Comparison of ENCODE assay signal across 31 cellular contexts in the genomic region with DNA sequence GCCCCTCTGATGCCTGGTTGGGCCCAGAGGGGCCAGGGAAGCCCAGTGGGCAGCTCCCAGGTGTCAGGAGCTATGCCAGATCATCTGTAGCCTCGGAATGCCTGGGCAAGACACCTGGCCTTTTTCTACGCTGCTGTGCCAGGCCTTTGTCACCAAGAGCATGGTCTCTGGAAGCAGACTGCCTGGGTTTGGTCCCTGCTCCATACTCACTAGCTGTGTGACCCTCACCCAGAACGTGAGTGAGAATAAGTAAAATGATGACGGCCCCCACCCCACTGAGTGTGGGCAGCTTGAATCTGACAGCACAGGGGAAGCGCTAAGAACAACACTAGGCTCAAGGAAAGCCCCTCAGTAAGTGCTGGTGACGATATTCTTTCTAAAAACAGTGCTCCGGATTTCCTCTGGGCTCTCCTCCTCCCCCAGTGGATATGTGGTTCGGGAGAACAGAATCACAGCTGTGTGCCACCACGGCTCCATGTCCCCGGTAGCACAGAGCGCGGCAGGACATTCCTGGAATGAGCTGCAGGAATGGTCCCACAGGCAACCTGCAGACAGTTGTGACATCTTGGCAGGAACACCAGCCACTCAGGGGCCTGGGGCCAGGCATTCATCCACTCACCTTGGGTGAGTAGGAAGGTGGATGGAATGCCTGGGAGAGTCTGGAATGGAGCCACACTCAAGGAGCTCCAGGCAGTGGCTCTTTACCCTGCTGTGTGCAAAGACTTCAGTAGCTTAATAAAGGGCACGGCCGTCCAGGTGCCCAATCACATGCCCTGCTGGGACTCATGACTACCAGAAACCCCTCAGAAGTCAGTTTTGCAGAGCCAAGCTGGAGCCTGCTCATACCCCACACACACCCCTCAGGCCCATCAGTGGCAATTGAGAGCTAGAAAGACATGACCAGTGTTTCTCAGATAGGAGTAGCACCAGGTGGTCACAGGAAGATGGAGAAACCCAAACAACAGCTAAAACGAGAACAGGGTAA.
DNase-seq lines count a peak whose midpoint lies in the region; ATAC-seq and TF ChIP-seq lines count a peak whose summit lies in the region.
"Had no signal": no experiment of that assay in that cellular context is flagged by ENCODE, and none has a peak within 500 bp of the region (broad histone marks: within the 10 kb centered on the region; RNA-seq: fewer than 3 reads in every experiment).

No MANE protein-coding gene starts in this region.

- H3K4me1 ChIP-seq in mammary epithelial cell (ENCODE audit: insufficient read depth, low read length): no peaks in the 10 kb centered on the region
- H3K4me1 ChIP-seq in neural progenitor cell: peaks cover 77% of the 10 kb centered on the region
- H3K4me1 ChIP-seq in upper lobe of left lung: peaks cover 0 to 16% (median 10%) of the 10 kb centered on the region in 4 donors
- no peaks in the 10 kb centered on the region for H3K4me1 ChIP-seq in psoas muscle
- H3K4me1 ChIP-seq: ascending aorta, left ventricle myocardium inferior had no signal

- TF ChIP-seq POLR2A in upper lobe of left lung (IDR thresholded peaks at IDR 0.05): peak in 1 of 4 donors; percentile 21

- peaks cover 11% of the 10 kb centered on the region for H3F3A ChIP-seq in neural progenitor cell (ENCODE audit: low read depth)

- in situ Hi-C loops in mammary epithelial cell (cut with MboI; ENCODE audit: low sequenced_read_pairs in 2 of 2): no loop called here

- peak; percentile 19 for DNase-seq in DMS79 treated with DMSO at 0.1 percent for 48 hours (lab: John Stamatoyannopoulos, UW)
- no peak for DNase-seq in DMS79 (lab: John Stamatoyannopoulos, UW)
- DNase-seq in mammary epithelial cell: no peak
- no peak for DNase-seq in neural progenitor cell (ENCODE audit: low spot score)
- peak in 1 of 2 donors; percentile 83 for DNase-seq in upper lobe of left lung
- DNase-seq in psoas muscle: no peak
- DNase-seq in pons (ENCODE audit: low spot score): no peak
- DNase-seq: activated CD4-positive, alpha-beta T cell treated with anti-CD3 and anti-CD28 coated beads for 48 hours; activated gamma-delta T cell treated with Interleukin-2 at 50 U/mL for 16 hours; activated naive CD8-positive, alpha-beta T cell treated with anti-CD3 and anti-CD28 coated beads, Interleukin-2, amount 10 ng/mL, durations not matched to agents 7 days and 5 days; activated T-cell treated with anti-CD3 and anti-CD28 coated beads, Interleukin-2, amount 50 U/mL, for 1 hour; caudate nucleus; cortex of kidney; effector memory CD8-positive, alpha-beta T cell; glutamatergic neuron; HCEC 1CT; KG1; left ventricle myocardium inferior; MG63; NCI-H2081 treated with DMSO at 0.1 percent for 48 hours; NCI-H226; NCI-H526 treated with DMSO at 0.1 percent for 48 hours; nucleus accumbens; PC-9; SHP77 treated with DMSO at 0.1 percent for 48 hours; WERI-Rb-1 had no signal

- H3K27ac ChIP-seq in mammary epithelial cell (ENCODE audit: insufficient read depth, low read depth, low read length) (no peak overlapping the region), neural progenitor cell (no peak overlapping the region), upper lobe of left lung (peak overlapping the region in 2 of 4 donors; percentile 11 to 48), psoas muscle (no peak overlapping the region)
- H3K27ac ChIP-seq: 22Rv1, ascending aorta, left ventricle myocardium inferior, PC-9, WERI-Rb-1 had no signal

- H3K4me3 ChIP-seq in mammary epithelial cell (replicated peaks in 1 of 3; ENCODE audit: insufficient read depth in 1 of 3, low read depth in 2 of 3, low read length in 3 of 3) (no peak overlapping the region), neural progenitor cell (no peak overlapping the region), upper lobe of left lung (no peak overlapping the region), psoas muscle (no peak overlapping the region)
- H3K4me3 ChIP-seq: ascending aorta, left ventricle myocardium inferior, MG63, PC-9 had no signal

- BruUV-seq in mammary epithelial cell (replicated peaks; lab: Mats Ljungman, UMichigan): no TSS peak

- H3K36me3 Mint-ChIP-seq in neural progenitor cell: peaks cover 3% of the 10 kb centered on the region
- H3K36me3 Mint-ChIP-seq: activated naive CD8-positive, alpha-beta T cell treated with anti-CD3 and anti-CD28 coated beads, Interleukin-2, amount 10 ng/mL, durations not matched to agents 7 days and 5 days; mesothelial cell of epicardium; stimulated activated effector memory CD8-positive, alpha-beta T cell treated with anti-CD3 and anti-CD28 coated beads, Interleukin-12 subunit alpha, Interleukin-12 subunit beta, amount 100 ng/mL, for 72 hours had no signal

- intact Hi-C loops in mammary epithelial cell (cut with micrococcal nuclease) (no loop called here), psoas muscle (cut with DNase I) (no loop called here)

- dilution Hi-C loops in mammary epithelial cell (cut with HindIII; ENCODE audit: low sequenced_read_pairs): loop anchor here (5.0 kb wide), 1 partner anchor 62 kb away; no protein-coding TSS in a partner anchor

- no peaks in the 10 kb centered on the region for H3K36me3 ChIP-seq in mammary epithelial cell (ENCODE audit: insufficient read depth, low read length)
- H3K36me3 ChIP-seq in neural progenitor cell: no peaks in the 10 kb centered on the region
- H3K36me3 ChIP-seq in upper lobe of left lung: no peaks in the 10 kb centered on the region
- H3K36me3 ChIP-seq in psoas muscle (ENCODE audit: insufficient read depth in 1 of 2, low read depth in 1 of 2): no peaks in the 10 kb centered on the region
- H3K36me3 ChIP-seq: ascending aorta, left ventricle myocardium inferior, MG63, WERI-Rb-1 had no signal

- peaks cover 5% of the 10 kb centered on the region for H3K9me3 Mint-ChIP-seq in neural progenitor cell
- H3K9me3 Mint-ChIP-seq: activated naive CD8-positive, alpha-beta T cell treated with anti-CD3 and anti-CD28 coated beads, Interleukin-2, amount 10 ng/mL, durations not matched to agents 7 days and 5 days; effector memory CD8-positive, alpha-beta T cell; stimulated activated effector memory CD8-positive, alpha-beta T cell treated with anti-CD3 and anti-CD28 coated beads, Interleukin-12 subunit alpha, Interleukin-12 subunit beta, amount 100 ng/mL, for 72 hours had no signal

- H3K9me3 ChIP-seq in mammary epithelial cell (replicated peaks; ENCODE audit: insufficient read depth, low read length): no peaks in the 10 kb centered on the region
- peaks cover 7% of the 10 kb centered on the region for H3K9me3 ChIP-seq in neural progenitor cell (ENCODE audit: low read depth)
- no peaks in the 10 kb centered on the region for H3K9me3 ChIP-seq in upper lobe of left lung
- H3K9me3 ChIP-seq in psoas muscle: no peaks in the 10 kb centered on the region
- H3K9me3 ChIP-seq: ascending aorta, left ventricle myocardium inferior, MG63 had no signal

- no peak overlapping the region for H3K4me3 Mint-ChIP-seq in neural progenitor cell
- H3K4me3 Mint-ChIP-seq: activated naive CD8-positive, alpha-beta T cell treated with anti-CD3 and anti-CD28 coated beads, Interleukin-2, amount 10 ng/mL, durations not matched to agents 7 days and 5 days; effector memory CD8-positive, alpha-beta T cell; mesothelial cell of epicardium; stimulated activated effector memory CD8-positive, alpha-beta T cell treated with anti-CD3 and anti-CD28 coated beads, Interleukin-12 subunit alpha, Interleukin-12 subunit beta, amount 100 ng/mL, for 72 hours had no signal

- TF ChIP-seq CTCF in mammary epithelial cell (conservative IDR thresholded peaks at IDR 0.05 in 1 of 2, IDR thresholded peaks at IDR 0.05 in 1 of 2; ENCODE audit: extremely low read depth in 1 of 2, insufficient read depth in 1 of 2, low read depth in 1 of 2, low read length in 2 of 2) (no peak), neural progenitor cell (IDR thresholded peaks at IDR 0.05) (no peak), upper lobe of left lung (IDR thresholded peaks at IDR 0.05) (no peak), psoas muscle (IDR thresholded peaks at IDR 0.05) (no peak)

- peak; percentile 30 to 86 for ATAC-seq in upper lobe of left lung (ENCODE audit: low FRiP score in 2 of 2)
- no peak for ATAC-seq in HG02678 (IDR thresholded peaks at IDR 0.05; ENCODE audit: unreplicated experiment)
- ATAC-seq in psoas muscle: no peak
- ATAC-seq: effector memory CD8-positive, alpha-beta T cell; stimulated activated effector memory CD8-positive, alpha-beta T cell treated with anti-CD3 and anti-CD28 coated beads, Interleukin-12 subunit alpha, Interleukin-12 subunit beta, amount 100 ng/mL, for 72 hours had no signal

- no peak overlapping the region for H3K4me2 ChIP-seq in mammary epithelial cell (ENCODE audit: insufficient read depth, low read depth, low read length)
- peak overlapping the region; percentile 32 for H3K4me2 ChIP-seq in neural progenitor cell
- H3K4me2 ChIP-seq: PC-9 had no signal

- H2AFZ ChIP-seq in mammary epithelial cell (ENCODE audit: low read depth, low read length): peak overlapping the region; percentile 41
- H2AFZ ChIP-seq in neural progenitor cell (replicated peaks): no peak overlapping the region
- H2AFZ ChIP-seq: PC-9 had no signal

- peak overlapping the region; percentile 53 for H3K27ac Mint-ChIP-seq in neural progenitor cell
- H3K27ac Mint-ChIP-seq: activated naive CD8-positive, alpha-beta T cell treated with anti-CD3 and anti-CD28 coated beads, Interleukin-2, amount 10 ng/mL, durations not matched to agents 7 days and 5 days; effector memory CD8-positive, alpha-beta T cell; mesothelial cell of epicardium; stimulated activated effector memory CD8-positive, alpha-beta T cell treated with anti-CD3 and anti-CD28 coated beads, Interleukin-12 subunit alpha, Interleukin-12 subunit beta, amount 100 ng/mL, for 72 hours had no signal

- no peaks in the 10 kb centered on the region for H3K79me2 ChIP-seq in mammary epithelial cell (ENCODE audit: insufficient read depth, low read length)
- no peaks in the 10 kb centered on the region for H3K79me2 ChIP-seq in neural progenitor cell (ENCODE audit: low read depth)

- H3K9ac ChIP-seq in mammary epithelial cell (ENCODE audit: insufficient read depth, low read length) (no peak overlapping the region), neural progenitor cell (no peak overlapping the region)

- peak in 1 of 4 donors; percentile 40 for TF ChIP-seq EP300 in upper lobe of left lung (IDR thresholded peaks at IDR 0.05)

- CTCF ChIA-PET in mammary epithelial cell (lab: Charles Lee; ENCODE audit: low non-redundant PET): interaction anchor here (0.5 to 0.7 kb wide), 2 partner anchors 467 to 725 kb away, joined by 3 read pairs; no protein-coding TSS in a partner anchor

- H4K20me1 ChIP-seq in mammary epithelial cell (ENCODE audit: insufficient read depth, low read length) (no peaks in the 10 kb centered on the region), neural progenitor cell (ENCODE audit: low read depth) (no peaks in the 10 kb centered on the region)

- H3K4me1 Mint-ChIP-seq in neural progenitor cell: peaks cover 52% of the 10 kb centered on the region
- H3K4me1 Mint-ChIP-seq: activated naive CD8-positive, alpha-beta T cell treated with anti-CD3 and anti-CD28 coated beads, Interleukin-2, amount 10 ng/mL, durations not matched to agents 7 days and 5 days; stimulated activated effector memory CD8-positive, alpha-beta T cell treated with anti-CD3 and anti-CD28 coated beads, Interleukin-12 subunit alpha, Interleukin-12 subunit beta, amount 100 ng/mL, for 72 hours had no signal

- H3K27me3 Mint-ChIP-seq in neural progenitor cell (ENCODE audit: insufficient read depth, low read depth): peaks cover 4% of the 10 kb centered on the region

- H3K27me3 ChIP-seq in mammary epithelial cell (ENCODE audit: insufficient read depth, low read length) (no peaks in the 10 kb centered on the region), neural progenitor cell (no peaks in the 10 kb centered on the region), upper lobe of left lung (no peaks in the 10 kb centered on the region), psoas muscle (ENCODE audit: insufficient read depth in 3 of 3, low read length in 2 of 3) (no peaks in the 10 kb centered on the region)
- H3K27me3 ChIP-seq: ascending aorta, MG63 had no signal

- 20% methylated on average over 12 of the region's 15 CpGs for WGBS in mammary epithelial cell (ENCODE audit: low coverage, missing lambda C conversion rate)
- 40 to 49% methylated on average over 6 to 15 of the region's 15 CpGs for WGBS in upper lobe of left lung, 2 donors
- 51 to 59% (median 57%) methylated on average over 15 of the region's 15 CpGs for WGBS in psoas muscle, 3 donors

Comparison
In these comparisons a context has a peak if more than half of its experiments do, and no peak if none do; other contexts are left out.
1. ATAC-seq: peak in upper lobe of left lung (2 of 2); none in HG02678 (single experiment) and psoas muscle (0 of 4).